ENCODE assay signal across 11 cellular contexts in the genomic region with DNA sequence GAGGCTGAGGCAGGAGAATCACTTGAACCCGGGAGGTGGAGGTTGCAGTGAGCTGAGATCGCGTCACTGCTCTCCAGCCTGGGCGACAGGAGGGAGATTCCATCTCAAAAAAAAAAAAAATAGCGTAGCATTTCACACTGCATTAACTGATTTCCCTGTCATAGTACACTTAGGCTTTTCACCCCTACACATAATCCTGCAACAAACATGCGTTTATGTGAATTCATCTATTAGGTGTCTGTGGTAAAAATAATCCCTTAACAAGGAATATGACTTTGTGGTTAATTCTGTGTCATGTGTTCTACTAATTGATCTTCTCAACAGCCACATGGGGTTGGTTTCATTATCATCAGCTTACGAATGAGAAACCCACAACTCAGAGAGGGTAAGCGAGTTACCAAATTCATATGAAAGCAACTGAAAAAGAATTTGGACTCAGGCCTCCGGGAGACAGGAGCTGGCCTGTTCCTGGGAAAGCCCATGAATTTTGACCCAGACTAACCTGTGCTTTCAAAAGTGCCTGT. TPM values are rescaled to one million over a fixed set of nuclear protein-coding genes. Genes with fewer than 3 reads are reported as not detected.
A peak's percentile ranks its signal among the peaks of the same experiment; 100 is the strongest.
DNase-seq lines count a peak whose midpoint lies in the region; ATAC-seq, FAIRE-seq and TF ChIP-seq lines count a peak whose summit lies in the region.
"Had no signal": no experiment of that assay in that cellular context is flagged by ENCODE, and none has a peak within 500 bp of the region (broad histone marks: within the 10 kb centered on the region; RNA-seq: fewer than 3 reads in every experiment).

No MANE protein-coding gene starts in this region.

- no peaks in the 10 kb centered on the region for H3K36me3 ChIP-seq in upper lobe of left lung
- no peaks in the 10 kb centered on the region for H3K36me3 ChIP-seq in transverse colon
- H3K36me3 ChIP-seq: heart right ventricle had no signal

- no peak for TF ChIP-seq POLR2A in upper lobe of left lung (IDR thresholded peaks at IDR 0.05)
- no peak for TF ChIP-seq POLR2A in transverse colon (IDR thresholded peaks at IDR 0.05)

- in situ Hi-C loops in transverse colon (cut with MboI; ENCODE audit: low pct_ligation_motif_present in 1 of 4, low pct_unique_long_range_greater_than_20kb in 1 of 4, low sequenced_read_pairs in 3 of 4), result loop anchor here (5.0 to 25.0 kb wide), 8 partner anchors 193 to 796 kb away; no protein-coding TSS in a partner anchor

- no peaks in the 10 kb centered on the region for H3K27me3 ChIP-seq in upper lobe of left lung
- no peaks in the 10 kb centered on the region for H3K27me3 ChIP-seq in transverse colon
- H3K27me3 ChIP-seq: heart right ventricle had no signal

- H3K9me3 Mint-ChIP-seq in activated naive CD4-positive, alpha-beta T cell treated with anti-CD3 and anti-CD28 coated beads, Interleukin-2, amount 50 U/mL, for 72 hours, result no peaks in the 10 kb centered on the region
- H3K9me3 Mint-ChIP-seq: mesothelial cell of epicardium had no signal

- peak; percentile 49 for ATAC-seq in HG03520 (IDR thresholded peaks at IDR 0.05; ENCODE audit: unreplicated experiment)
- peak; percentile 53 to 65 for ATAC-seq in activated naive CD4-positive, alpha-beta T cell treated with anti-CD3 and anti-CD28 coated beads, Interleukin-2, amount 50 U/mL, for 72 hours
- no peak for ATAC-seq in upper lobe of left lung (ENCODE audit: low FRiP score in 2 of 2)
- ATAC-seq in GM19328 (IDR thresholded peaks at IDR 0.05; ENCODE audit: unreplicated experiment), result no peak

- no peak for FAIRE-seq in RCC 7860 (lab: Jason Lieb, UNC)

- 79% methylated on average over 9 of the region's 9 CpGs for WGBS in upper lobe of left lung, 2 donors
- WGBS in transverse colon (ENCODE audit: low coverage in 1 of 2), 2 donors, result 69 to 74% methylated on average over 8 to 9 of the region's 9 CpGs

- H3K4me3 ChIP-seq in upper lobe of left lung, result peak overlapping the region in 1 of 4 donors; percentile 38
- no peak overlapping the region for H3K4me3 ChIP-seq in transverse colon

- H3K9me3 ChIP-seq in upper lobe of left lung (no peaks in the 10 kb centered on the region), transverse colon (no peaks in the 10 kb centered on the region)
- H3K9me3 ChIP-seq: heart right ventricle had no signal

- H3K4me1 ChIP-seq in upper lobe of left lung (peaks cover 8 to 18% (median 10%) of the 10 kb centered on the region in 4 donors), transverse colon (peaks cover 0 to 6% (median 0%) of the 10 kb centered on the region in 4 donors)

- DNase-seq in activated naive CD4-positive, alpha-beta T cell treated with Interleukin-2 at 50 U/mL for 16 hours, result peak; percentile 14
- DNase-seq in activated naive CD4-positive, alpha-beta T cell (lab: John Stamatoyannopoulos, UW), result no peak
- DNase-seq in activated naive CD4-positive, alpha-beta T cell treated with anti-CD3 and anti-CD28 coated beads, Interleukin-2, amount 50 U/mL, for 72 hours (ENCODE audit: low spot score in 2 of 2), result no peak
- DNase-seq in upper lobe of left lung (no peak), transverse colon (no peak), RCC 7860 (ENCODE audit: low spot score) (no peak)

- intact Hi-C loops in transverse colon (cut with DNase I; ENCODE audit: low total_unique reads), result loop anchor here (5.0 to 10.0 kb wide), 2 partner anchors 546 to 658 kb away; no protein-coding TSS in a partner anchor

- peak overlapping the region; percentile 45 to 79 for H3K27ac Mint-ChIP-seq in activated naive CD4-positive, alpha-beta T cell treated with anti-CD3 and anti-CD28 coated beads, Interleukin-2, amount 50 U/mL, for 72 hours
- H3K27ac Mint-ChIP-seq: mesothelial cell of epicardium had no signal

- no peaks in the 10 kb centered on the region for H3K36me3 Mint-ChIP-seq in activated naive CD4-positive, alpha-beta T cell treated with anti-CD3 and anti-CD28 coated beads, Interleukin-2, amount 50 U/mL, for 72 hours
- H3K36me3 Mint-ChIP-seq: mesothelial cell of epicardium had no signal

- TF ChIP-seq CTCF in upper lobe of left lung (IDR thresholded peaks at IDR 0.05), result no peak
- TF ChIP-seq CTCF in transverse colon (IDR thresholded peaks at IDR 0.05), result no peak

- H3K27ac ChIP-seq in upper lobe of left lung (peak overlapping the region in 3 of 4 donors; percentile 15 to 42 (median 26)), transverse colon (peak overlapping the region in 1 of 4 donors; percentile 7)
- H3K27ac ChIP-seq: dorsolateral prefrontal cortex had no signal

- TF ChIP-seq EP300 in upper lobe of left lung (IDR thresholded peaks at IDR 0.05) (no peak), transverse colon (IDR thresholded peaks at IDR 0.05; ENCODE audit: low read depth) (no peak)

RNA-seq across cellular contexts. Expression of a gene that starts 36.7 kb away (rescaled TPM):
- not detected for total RNA-seq in activated naive CD4-positive, alpha-beta T cell treated with anti-CD3 and anti-CD28 coated beads, Interleukin-2, amount 50 U/mL, for 72 hours
- total RNA-seq in upper lobe of left lung, result under 1 TPM in 3 of 6 donors, not detected in 3; 0.15 to 0.59 (median 0.20) TPM
- total RNA-seq in transverse colon, result not detected
- total RNA-seq: mesothelial cell of epicardium had no signal

Comparison
In these comparisons a context has a peak if more than half of its experiments do, and no peak if none do; other contexts are left out.
1. ATAC-seq: peak in HG03520 (single experiment) and activated naive CD4-positive, alpha-beta T cell treated with anti-CD3 and anti-CD28 coated beads, Interleukin-2, amount 50 U/mL, for 72 hours (2 of 2); none in upper lobe of left lung (0 of 2) and GM19328 (single experiment).